Comparison of ENCODE assay signal across 8 cellular contexts in the genomic region with DNA sequence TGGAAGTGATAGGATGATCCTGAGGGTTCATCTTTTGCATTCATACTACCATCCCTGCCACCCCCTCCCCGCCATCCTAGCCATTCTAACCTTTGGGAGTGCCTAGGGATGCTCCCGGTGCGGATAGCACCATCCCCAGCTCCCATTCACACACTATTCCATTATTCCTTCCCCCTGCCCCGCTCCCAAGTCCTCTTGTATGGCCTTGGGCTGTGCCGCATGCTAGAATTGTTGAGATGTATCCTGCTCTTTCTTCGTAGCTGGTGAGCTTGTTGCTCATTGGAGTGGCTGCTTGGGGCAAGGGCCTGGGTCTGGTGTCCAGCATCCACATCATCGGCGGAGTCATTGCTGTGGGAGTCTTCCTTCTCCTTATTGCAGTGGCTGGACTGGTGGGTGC. TPM values are rescaled to one million over a fixed set of nuclear protein-coding genes. Genes with fewer than 3 reads are reported as not detected.
DNase-seq lines count a peak whose midpoint lies in the region; ATAC-seq, FAIRE-seq and TF ChIP-seq lines count a peak whose summit lies in the region.

No MANE protein-coding gene starts in this region.

- DNase-seq in T-cell (no peak), fibroblast of pulmonary artery (ENCODE audit: low read depth) (no peak), HTR-8/SVneo (ENCODE audit: insufficient read length, low spot score) (no peak), HEK293T (ENCODE audit: extremely low spot score) (no peak)

- peaks cover 17% of the 10 kb centered on the region for H3K36me3 ChIP-seq in rectal smooth muscle tissue (ENCODE audit: control insufficient read depth, insufficient read depth, low read length)

- H3K4me3 ChIP-seq in fibroblast of pulmonary artery (replicated peaks; ENCODE audit: low read depth, low read length) (peak overlapping the region; percentile 99), rectal smooth muscle tissue (ENCODE audit: low read length) (peak overlapping the region; percentile 86)

- H3K27ac ChIP-seq in rectal smooth muscle tissue (ENCODE audit: low read depth, low read length): peak overlapping the region; percentile 93

- peak overlapping the region; percentile 84 for H3K9ac ChIP-seq in rectal smooth muscle tissue (ENCODE audit: low read length)

- ATAC-seq in GM18505 (IDR thresholded peaks at IDR 0.05; ENCODE audit: unreplicated experiment) (no peak), T-cell (replicated peaks in 1 of 4) (no peak), GM21717 (IDR thresholded peaks at IDR 0.05; ENCODE audit: unreplicated experiment) (no peak), HG03159 (IDR thresholded peaks at IDR 0.05; ENCODE audit: unreplicated experiment) (no peak)

- no peak for FAIRE-seq in HTR-8/SVneo (lab: Jason Lieb, UNC)

- H3K36me3 Mint-ChIP-seq in T-cell: peaks cover 19% of the 10 kb centered on the region

- H3K4me1 ChIP-seq in rectal smooth muscle tissue (ENCODE audit: control insufficient read depth, insufficient read depth, low read length): peaks cover 5% of the 10 kb centered on the region

- peaks cover 48 to 55% (median 49%) of the 10 kb centered on the region in 3 donors for H3K4me1 Mint-ChIP-seq in T-cell

- H3K27me3 ChIP-seq in rectal smooth muscle tissue (ENCODE audit: control insufficient read depth, insufficient read depth, low read length): no peaks in the 10 kb centered on the region

- CTCF ChIA-PET in T-cell (lab: Charles Lee): interaction anchor here in 1 of 2 donors (0.5 to 1.8 kb wide), 3 partner anchors 9 to 1059 kb away, joined by 3 to 11 read pairs (median 3); no protein-coding TSS in a partner anchor
- CTCF ChIA-PET in HEK293T (lab: Yijun Ruan, JAX): interaction anchor here (0.6 kb wide), 1 partner anchor 91 kb away, joined by 5 read pairs; no protein-coding TSS in a partner anchor

- POLR2A ChIA-PET in T-cell (lab: Charles Lee): interaction anchor here in 1 of 2 donors (1.4 kb wide), 1 partner anchor 9 kb away, joined by 3 read pairs; no protein-coding TSS in a partner anchor
- POLR2A ChIA-PET in HEK293T (lab: Yijun Ruan, JAX): interaction anchor here (0.6 to 3.0 kb wide), 13 partner anchors 10 to 225 kb away, joined by 3 to 42 read pairs (median 4); a partner anchor contains a TSS

- H3K27ac Mint-ChIP-seq in T-cell: peak overlapping the region; percentile 96 to 98

- no peak for TF ChIP-seq CTCF in fibroblast of pulmonary artery (IDR thresholded peaks at IDR 0.05; ENCODE audit: low read length, missing control alignments)

- H3K27me3 Mint-ChIP-seq in T-cell: no peaks in the 10 kb centered on the region

- no peaks in the 10 kb centered on the region for H3K9me3 Mint-ChIP-seq in T-cell

- peak; percentile 34 for TF ChIP-seq POLR2A in GM18505 (IDR thresholded peaks at IDR 0.05; ENCODE audit: borderline replicate concordance, extremely low read depth, insufficient read depth, insufficient read length)

- H3K4me3 Mint-ChIP-seq in T-cell: peak overlapping the region; percentile 93 to 97 (median 94)

TF ChIP-seq in HEK293T, 16 proteins besides CTCF, POLR2A, EP300 and RAD21:
- TF ChIP-seq FOXA1 (IDR thresholded peaks at IDR 0.05) (no peak), ZNF384 (IDR thresholded peaks at IDR 0.05) (no peak), CTBP1 (IDR thresholded peaks at IDR 0.05; ENCODE audit: borderline replicate concordance) (no peak), SP1 (IDR thresholded peaks at IDR 0.05) (no peak), BHLHE40 (IDR thresholded peaks at IDR 0.05; ENCODE audit: borderline replicate concordance) (no peak), ARNT (IDR thresholded peaks at IDR 0.05) (no peak), HDGF (IDR thresholded peaks at IDR 0.05; ENCODE audit: borderline replicate concordance) (no peak), NFRKB (IDR thresholded peaks at IDR 0.05) (no peak), SUZ12 (IDR thresholded peaks at IDR 0.05) (no peak), L3MBTL2 (conservative IDR thresholded peaks at IDR 0.05) (no peak), LEF1 (IDR thresholded peaks at IDR 0.05; ENCODE audit: borderline replicate concordance) (no peak), ELF4 (IDR thresholded peaks at IDR 0.05) (no peak), TARDBP (IDR thresholded peaks at IDR 0.05) (no peak), FOXK2 (IDR thresholded peaks at IDR 0.05) (no peak), FOXM1 (IDR thresholded peaks at IDR 0.05; ENCODE audit: borderline replicate concordance) (no peak)
- TF ChIP-seq, protein P1, sequence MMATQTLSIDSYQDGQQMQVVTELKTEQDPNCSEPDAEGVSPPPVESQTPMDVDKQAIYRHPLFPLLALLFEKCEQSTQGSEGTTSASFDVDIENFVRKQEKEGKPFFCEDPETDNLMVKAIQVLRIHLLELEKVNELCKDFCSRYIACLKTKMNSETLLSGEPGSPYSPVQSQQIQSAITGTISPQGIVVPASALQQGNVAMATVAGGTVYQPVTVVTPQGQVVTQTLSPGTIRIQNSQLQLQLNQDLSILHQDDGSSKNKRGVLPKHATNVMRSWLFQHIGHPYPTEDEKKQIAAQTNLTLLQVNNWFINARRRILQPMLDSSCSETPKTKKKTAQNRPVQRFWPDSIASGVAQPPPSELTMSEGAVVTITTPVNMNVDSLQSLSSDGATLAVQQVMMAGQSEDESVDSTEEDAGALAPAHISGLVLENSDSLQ (IDR thresholded peaks at IDR 0.05): no peak

RNA-seq across cellular contexts. Expression of a gene that starts 0.6 kb away (rescaled TPM):
- total RNA-seq in T-cell: 10 to 100 TPM; 12.8 to 25.6 (median 15.5) TPM

RNA-seq across cellular contexts. Expression of a gene that starts 6.6 kb away (rescaled TPM):
- 10 to 100 TPM; 24.1 to 53.9 (median 46.2) TPM for total RNA-seq in T-cell

RNA-seq across cellular contexts. Expression of a gene that starts 6.9 kb away (rescaled TPM):
- 10 to 100 TPM; 43.2 to 74.6 (median 66.4) TPM for total RNA-seq in T-cell

RNA-seq across cellular contexts. Expression of a gene that starts 9.4 kb away (rescaled TPM):
- 10 to 100 TPM; 45.4 to 72.9 (median 71.7) TPM for total RNA-seq in T-cell

RNA-seq across cellular contexts. Expression of a gene that starts 21.4 kb away (rescaled TPM):
- 1 to 10 TPM in 3 of 5 donors, under 1 TPM in 2; 0.76 to 2.1 (median 1.2) TPM for total RNA-seq in T-cell
